19 cellular contexts compared by ENCODE assay signal in genomic region chr7:89247207-89247606, GRCh38.
"Had no signal": no experiment of that assay in that cellular context is flagged by ENCODE, and none has a peak within 500 bp of the region (broad histone marks: within the 10 kb centered on the region; RNA-seq: fewer than 3 reads in every experiment).

No MANE protein-coding gene starts in this region.

- H3K9me3 ChIP-seq: neutrophil, right lobe of liver had no signal

- H3K4me1 ChIP-seq: esophagus muscularis mucosa, gastroesophageal sphincter, psoas muscle, right lobe of liver had no signal

- H3K4me3 ChIP-seq: dorsolateral prefrontal cortex, esophagus muscularis mucosa, gastroesophageal sphincter, mucosa of descending colon, psoas muscle, right lobe of liver had no signal

- H3K36me3 ChIP-seq: esophagus muscularis mucosa, gastroesophageal sphincter, neutrophil, right lobe of liver had no signal

- H3K27ac ChIP-seq: dorsolateral prefrontal cortex, epithelial cell of prostate, esophagus muscularis mucosa, gastroesophageal sphincter, neutrophil, psoas muscle, right lobe of liver had no signal

- DNase-seq: cortex of kidney; dorsolateral prefrontal cortex; effector CD8-positive, alpha-beta T cell; foreskin fibroblast; islet precursor cell; mammary epithelial cell; mucosa of descending colon; naive thymus-derived CD8-positive, alpha-beta T cell; psoas muscle; retina; right lobe of liver; stimulated activated CD4-positive, alpha-beta T cell treated with anti-CD3 and anti-CD28 coated beads, Interleukin-2, amount 100 ng/mL, for 24 hours; stimulated activated CD4-positive, alpha-beta T cell treated with anti-CD3 and anti-CD28 coated beads, Interleukin-4, amount 100 ng/mL, for 4 hours; stimulated activated naive B cell treated with anti-CD40 and anti-IgM and Interleukin-4, amounts not matched to agents 10 μg/mL and 1 μg/mL and 100 μg/mL, for 72 hours; trophoblast cell had no signal

- H3K27me3 ChIP-seq: dorsolateral prefrontal cortex, esophagus muscularis mucosa, gastroesophageal sphincter, neutrophil, right lobe of liver had no signal
